In the genomic region with DNA sequence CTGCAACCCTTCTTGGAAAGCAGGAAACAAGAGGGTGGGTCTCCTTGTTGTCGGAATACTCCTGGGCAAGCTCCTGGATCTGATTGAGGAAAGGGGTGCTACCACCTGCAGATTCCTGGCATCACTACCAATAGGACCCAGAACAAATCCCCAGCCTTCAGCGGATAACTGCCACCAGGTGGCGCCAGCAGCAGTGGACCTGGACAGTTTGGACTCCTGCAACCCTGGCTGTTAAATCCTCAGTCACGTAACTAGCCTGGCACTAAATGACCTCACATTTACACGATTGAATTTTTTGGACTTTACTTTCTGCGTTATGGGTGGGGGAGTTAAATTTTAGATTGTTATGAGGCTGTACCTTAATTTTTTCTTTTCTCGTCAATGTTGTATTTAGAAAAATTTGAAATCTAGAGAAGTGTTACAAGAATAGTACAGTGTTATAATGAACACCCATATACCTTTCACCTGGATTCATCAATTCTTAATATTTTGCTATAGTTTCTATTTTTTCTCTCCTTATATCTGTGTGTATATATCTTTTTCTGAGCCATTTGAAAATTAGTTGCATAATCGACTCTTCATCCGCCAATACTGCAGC, we compare ENCODE assay signal across 9 cellular contexts.
DNase-seq lines count a peak whose midpoint lies in the region; ATAC-seq and TF ChIP-seq lines count a peak whose summit lies in the region.
"Had no signal": no experiment of that assay in that cellular context is flagged by ENCODE, and none has a peak within 500 bp of the region (broad histone marks: within the 10 kb centered on the region; RNA-seq: fewer than 3 reads in every experiment).

No MANE protein-coding gene starts in this region.

- TF ChIP-seq EP300 in stomach (IDR thresholded peaks at IDR 0.05): no peak

- no peak overlapping the region for H4K8ac ChIP-seq in mesendoderm (ENCODE audit: low read depth, low read length)

- no peak for TF ChIP-seq POLR2A in stomach (IDR thresholded peaks at IDR 0.05)

- H3K79me1 ChIP-seq in mesendoderm (ENCODE audit: low read length): no peaks in the 10 kb centered on the region

- peak; percentile 87 for TF ChIP-seq CTCF in WI38 (IDR thresholded peaks at IDR 0.05; ENCODE audit: low read depth, low read length)
- peak; percentile 62 to 91 (median 78) for TF ChIP-seq CTCF in dorsolateral prefrontal cortex (IDR thresholded peaks at IDR 0.05 in 54 of 56, conservative IDR thresholded peaks at IDR 0.05 in 2 of 56; ENCODE audit: low read depth in 1 of 56, partially characterized antibody in 56 of 56)
- peak in 5 of 7 experiments; percentile 14 to 58 (median 47) for TF ChIP-seq CTCF in stomach (IDR thresholded peaks at IDR 0.05)

- no peak overlapping the region for H3K4ac ChIP-seq in mesendoderm (ENCODE audit: low read depth, low read length)

- H3K36me3 ChIP-seq in mesendoderm (ENCODE audit: control insufficient read depth, insufficient read depth, low read length) (no peaks in the 10 kb centered on the region), stomach (no peaks in the 10 kb centered on the region)

- no peaks in the 10 kb centered on the region for H3K4me1 ChIP-seq in mesendoderm (ENCODE audit: control insufficient read depth, low read depth, low read length)
- no peaks in the 10 kb centered on the region for H3K4me1 ChIP-seq in stomach

- no peaks in the 10 kb centered on the region for H3K79me2 ChIP-seq in mesendoderm (ENCODE audit: control insufficient read depth, insufficient read depth, low read length)

- H3K27me3 ChIP-seq in dorsolateral prefrontal cortex: peaks cover 0 to 11% (median 0%) of the 10 kb centered on the region in 45 donors
- no peaks in the 10 kb centered on the region for H3K27me3 ChIP-seq in mesendoderm (ENCODE audit: insufficient read depth, low read length, poor library complexity)
- H3K27me3 ChIP-seq in stomach: no peaks in the 10 kb centered on the region

- H2AK5ac ChIP-seq in mesendoderm (ENCODE audit: low read length): no peak overlapping the region

- H3K27ac ChIP-seq in dorsolateral prefrontal cortex (no peak overlapping the region), mesendoderm (ENCODE audit: low read depth, low read length) (no peak overlapping the region), stomach (no peak overlapping the region)
- H3K27ac ChIP-seq: skin epidermis had no signal

- no peak overlapping the region for H3K18ac ChIP-seq in mesendoderm (ENCODE audit: low read length)

- DNase-seq in AML-193 (lab: John Stamatoyannopoulos, UW) (peak; percentile 30 to 54), NCI-H2081 (lab: John Stamatoyannopoulos, UW) (peak; percentile 77 to 85), dorsolateral prefrontal cortex (peak; percentile 22 to 81 (median 70)), mesendoderm (peak; percentile 82), stomach (peak; percentile 75)

- no CpG with 5 or more reads among the region's 9 CpGs for WGBS in mesendoderm (ENCODE audit: extremely low coverage, insufficient coverage, low lambda C conversion rate)
- WGBS in stomach, 5 donors: 31 to 37% (median 34%) methylated on average over 9 of the region's 9 CpGs

- no peaks in the 10 kb centered on the region for H3K9me3 ChIP-seq in stomach

- H2BK15ac ChIP-seq in mesendoderm (replicated peaks; ENCODE audit: low read depth): no peak overlapping the region

- ATAC-seq in GM18858 (IDR thresholded peaks at IDR 0.05; ENCODE audit: unreplicated experiment) (peak; percentile 80), HG03060 (IDR thresholded peaks at IDR 0.05; ENCODE audit: low read depth, unreplicated experiment) (peak; percentile 77)

- H3K23ac ChIP-seq in mesendoderm (ENCODE audit: low read length): no peak overlapping the region

- H3K4me3 ChIP-seq in WI38 (ENCODE audit: low read depth, low read length) (no peak overlapping the region), dorsolateral prefrontal cortex (no peak overlapping the region), mesendoderm (ENCODE audit: low read length) (no peak overlapping the region), stomach (no peak overlapping the region)
- H3K4me3 ChIP-seq: skin epidermis had no signal

- H3K56ac ChIP-seq in mesendoderm (ENCODE audit: low read length): no peak overlapping the region

- H3K9ac ChIP-seq in mesendoderm (ENCODE audit: low read length): no peak overlapping the region

- H3K4me2 ChIP-seq in mesendoderm (ENCODE audit: low read length): no peak overlapping the region

- H2BK5ac ChIP-seq in mesendoderm (ENCODE audit: low read length): no peak overlapping the region

- no peak overlapping the region for H4K5ac ChIP-seq in mesendoderm (ENCODE audit: low read length)

- no peak overlapping the region for H2BK120ac ChIP-seq in mesendoderm (ENCODE audit: low read depth, low read length)

- intact Hi-C loops in dorsolateral prefrontal cortex (cut with DNase I) (loop anchor here in 1 of 2 donors (5.0 kb wide), 1 partner anchor 73 kb away; no protein-coding TSS in a partner anchor), stomach (cut with DNase I; ENCODE audit: low total_unique reads) (no loop called here)
